15 cellular contexts compared by ENCODE assay signal in the genomic region with DNA sequence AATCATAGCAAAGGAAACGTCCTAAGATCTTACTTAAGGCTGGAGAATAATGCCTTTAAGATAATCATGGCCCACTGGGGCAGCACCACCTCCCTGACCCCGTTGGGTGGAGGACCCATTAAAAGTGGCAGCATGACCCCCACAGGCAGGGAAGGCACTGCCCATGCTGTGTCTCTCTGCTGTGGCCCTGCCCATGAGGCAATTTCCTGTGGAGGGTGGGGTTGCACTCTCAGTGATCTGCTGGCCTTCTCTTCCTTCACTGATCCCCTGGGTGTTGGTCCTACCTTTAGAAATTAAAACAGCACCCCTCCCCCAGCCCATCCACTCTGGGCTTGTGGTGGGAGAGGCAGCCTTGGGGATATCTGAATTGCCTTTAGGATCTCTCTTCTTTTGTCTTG. TPM values are rescaled to one million over a fixed set of nuclear protein-coding genes. Genes with fewer than 3 reads are reported as not detected.
DNase-seq lines count a peak whose midpoint lies in the region; ATAC-seq, FAIRE-seq and TF ChIP-seq lines count a peak whose summit lies in the region.
"Had no signal": no experiment of that assay in that cellular context is flagged by ENCODE, and none has a peak within 500 bp of the region (broad histone marks: within the 10 kb centered on the region; RNA-seq: fewer than 3 reads in every experiment).

No MANE protein-coding gene starts in this region.

- H3K9ac ChIP-seq in endothelial cell of umbilical vein (replicated peaks; ENCODE audit: extremely low read depth, insufficient read depth, low read length) = no peak overlapping the region

- H3K9me3 ChIP-seq in CD8-positive, alpha-beta T cell (ENCODE audit: low read length) = no peaks in the 10 kb centered on the region
- H3K9me3 ChIP-seq in endothelial cell of umbilical vein (replicated peaks; ENCODE audit: control insufficient read depth, insufficient read depth, low read length) (no peaks in the 10 kb centered on the region), osteoblast (ENCODE audit: low read depth, low read length) (no peaks in the 10 kb centered on the region), esophagus muscularis mucosa (no peaks in the 10 kb centered on the region)
- H3K9me3 ChIP-seq: prostate gland had no signal

- H3K9me3 Mint-ChIP-seq in CD8-positive, alpha-beta T cell = peaks cover 4% of the 10 kb centered on the region

- FAIRE-seq in endothelial cell of umbilical vein (lab: Jason Lieb, UNC) = no peak

- CTCF ChIA-PET in CD8-positive, alpha-beta T cell (lab: Charles Lee) = no interaction called here
- CTCF ChIA-PET in endothelial cell of umbilical vein (lab: Charles Lee) = no interaction called here

- H2AFZ ChIP-seq in endothelial cell of umbilical vein (ENCODE audit: low read depth, low read length) (peak overlapping the region; percentile 62), osteoblast (ENCODE audit: low read length) (peak overlapping the region; percentile 30)

- peaks cover 82% of the 10 kb centered on the region for H3K4me1 Mint-ChIP-seq in CD8-positive, alpha-beta T cell (ENCODE audit: low read depth)

- H4K20me1 ChIP-seq in endothelial cell of umbilical vein (replicated peaks; ENCODE audit: control insufficient read depth, extremely low read depth, insufficient read depth, low read length) (no peaks in the 10 kb centered on the region), osteoblast (ENCODE audit: insufficient read depth, low read length) (no peaks in the 10 kb centered on the region)

- H3K27ac ChIP-seq in CD8-positive, alpha-beta T cell (ENCODE audit: low read depth, low read length) = no peak overlapping the region
- no peak overlapping the region for H3K27ac ChIP-seq in endothelial cell of umbilical vein (ENCODE audit: insufficient read depth, low read depth, low read length)
- no peak overlapping the region for H3K27ac ChIP-seq in osteoblast (ENCODE audit: low read depth, low read length)
- no peak overlapping the region for H3K27ac ChIP-seq in esophagus muscularis mucosa (replicated peaks in 1 of 4)

- H3K79me2 ChIP-seq in endothelial cell of umbilical vein (ENCODE audit: control insufficient read depth, insufficient read depth, low read length) (no peaks in the 10 kb centered on the region), osteoblast (ENCODE audit: insufficient read depth, low read length) (no peaks in the 10 kb centered on the region)

- no peaks in the 10 kb centered on the region for H3K27me3 ChIP-seq in CD8-positive, alpha-beta T cell (ENCODE audit: insufficient read depth, low read length)
- H3K27me3 ChIP-seq in endothelial cell of umbilical vein (ENCODE audit: control insufficient read depth in 2 of 2, insufficient read depth in 2 of 2, low read length in 2 of 2) = no peaks in the 10 kb centered on the region
- no peaks in the 10 kb centered on the region for H3K27me3 ChIP-seq in osteoblast (ENCODE audit: insufficient read depth, low read length)
- H3K27me3 ChIP-seq in esophagus muscularis mucosa = no peaks in the 10 kb centered on the region

- peaks cover 46% of the 10 kb centered on the region for H3K36me3 ChIP-seq in CD8-positive, alpha-beta T cell (ENCODE audit: insufficient read depth, low read length)
- H3K36me3 ChIP-seq in endothelial cell of umbilical vein (ENCODE audit: control insufficient read depth in 2 of 2, extremely low read depth in 1 of 2, insufficient read depth in 2 of 2, low read length in 2 of 2) (no peaks in the 10 kb centered on the region), osteoblast (ENCODE audit: insufficient read depth, low read length) (no peaks in the 10 kb centered on the region), esophagus muscularis mucosa (no peaks in the 10 kb centered on the region)
- H3K36me3 ChIP-seq: prostate gland had no signal

- H3K4me1 ChIP-seq in CD8-positive, alpha-beta T cell (ENCODE audit: insufficient read depth, low read length) = peaks cover 92% of the 10 kb centered on the region
- H3K4me1 ChIP-seq in endothelial cell of umbilical vein (ENCODE audit: control insufficient read depth, extremely low read depth, insufficient read depth, low read length) (peaks cover 10% of the 10 kb centered on the region), osteoblast (ENCODE audit: insufficient read depth, low read length) (peaks cover 8% of the 10 kb centered on the region), esophagus muscularis mucosa (peaks cover 0 to 5% (median 0%) of the 10 kb centered on the region in 4 donors)
- H3K4me1 ChIP-seq: prostate gland had no signal

- TF ChIP-seq CTCF in CD8-positive, alpha-beta T cell (IDR thresholded peaks at IDR 0.05) = no peak
- TF ChIP-seq CTCF in NB4 (IDR thresholded peaks at IDR 0.05; ENCODE audit: low read depth, low read length) (no peak), endothelial cell of umbilical vein (IDR thresholded peaks at IDR 0.05; ENCODE audit: extremely low read depth in 1 of 2, insufficient read depth in 1 of 2, low read depth in 1 of 2, low read length in 2 of 2) (no peak), osteoblast (IDR thresholded peaks at IDR 0.05; ENCODE audit: extremely low read depth, low read depth, low read length) (no peak), esophagus muscularis mucosa (IDR thresholded peaks at IDR 0.05) (no peak)

- no peak for TF ChIP-seq EP300 in esophagus muscularis mucosa (IDR thresholded peaks at IDR 0.05)

- H3K4me2 ChIP-seq in endothelial cell of umbilical vein (ENCODE audit: insufficient read depth, low read length) (no peak overlapping the region), osteoblast (ENCODE audit: insufficient read depth, low read length) (no peak overlapping the region)

- peak overlapping the region; percentile 17 for H3K4me3 ChIP-seq in CD8-positive, alpha-beta T cell (ENCODE audit: low read depth, low read length)
- no peak overlapping the region for H3K4me3 ChIP-seq in NB4 (ENCODE audit: low read depth, low read length)
- no peak overlapping the region for H3K4me3 ChIP-seq in endothelial cell of umbilical vein (replicated peaks in 1 of 3; ENCODE audit: insufficient read depth in 1 of 3, low read depth in 1 of 3, low read length in 3 of 3)
- H3K4me3 ChIP-seq in osteoblast (ENCODE audit: insufficient read depth, low read length) = no peak overlapping the region
- H3K4me3 ChIP-seq in esophagus muscularis mucosa = no peak overlapping the region
- H3K4me3 ChIP-seq: prostate gland had no signal

- WGBS in esophagus muscularis mucosa = 60% methylated on average over 2 of the region's 2 CpGs

- dilution Hi-C loops in endothelial cell of umbilical vein (cut with MboI; ENCODE audit: extremely low pct_ligation_motif_present, low sequenced_read_pairs) = no loop called here

- no peak for TF ChIP-seq POLR2A in NB4 (IDR thresholded peaks at IDR 0.05; ENCODE audit: extremely low read depth, insufficient read length)
- TF ChIP-seq POLR2A in endothelial cell of umbilical vein (IDR thresholded peaks at IDR 0.05; ENCODE audit: low read depth, low read length) = no peak
- TF ChIP-seq POLR2A in esophagus muscularis mucosa (IDR thresholded peaks at IDR 0.05; ENCODE audit: low read depth) = no peak

- peak; percentile 30 for ATAC-seq in CD8-positive, alpha-beta T cell
- no peak for ATAC-seq in GM18867 (IDR thresholded peaks at IDR 0.05; ENCODE audit: unreplicated experiment)
- ATAC-seq in HG03045 (IDR thresholded peaks at IDR 0.05; ENCODE audit: unreplicated experiment) = no peak

- intact Hi-C loops in CD8-positive, alpha-beta T cell (cut with DNase I, micrococcal nuclease) = loop anchor here in 1 of 2 experiments (1.0 to 5.0 kb wide), 2 partner anchors 9 to 35 kb away; a partner anchor contains a TSS
- intact Hi-C loops in endothelial cell of umbilical vein (cut with micrococcal nuclease) = no loop called here
- intact Hi-C loops in esophagus muscularis mucosa (cut with DNase I) = no loop called here

- H3K27ac Mint-ChIP-seq in CD8-positive, alpha-beta T cell = peak overlapping the region; percentile 83

- no peaks in the 10 kb centered on the region for H3K9me1 ChIP-seq in endothelial cell of umbilical vein (replicated peaks; ENCODE audit: control insufficient read depth, extremely low read depth, insufficient read depth, low read length)

- POLR2A ChIA-PET in CD8-positive, alpha-beta T cell (lab: Charles Lee) = no interaction called here
- POLR2A ChIA-PET in endothelial cell of umbilical vein (lab: Charles Lee) = no interaction called here

- H3K36me3 Mint-ChIP-seq in CD8-positive, alpha-beta T cell = peaks cover 85% of the 10 kb centered on the region

- no peak for DNase-seq in CD8-positive, alpha-beta T cell
- peak; percentile 74 for DNase-seq in NB4 (ENCODE audit: low read depth)
- DNase-seq in endothelial cell of umbilical vein (ENCODE audit: low read depth, low spot score) = no peak
- no peak for DNase-seq in osteoblast (ENCODE audit: insufficient read length, low spot score, missing footprints)
- DNase-seq in esophagus muscularis mucosa (ENCODE audit: extremely low spot score) = no peak
- no peak for DNase-seq in NK-92 (lab: John Stamatoyannopoulos, UW; ENCODE audit: unreplicated experiment)
- DNase-seq: DMS79 treated with DMSO at 0.1 percent for 48 hours, KG1, NCI-H524, T-helper 1 cell had no signal

- H3K4me3 Mint-ChIP-seq in CD8-positive, alpha-beta T cell = peak overlapping the region; percentile 43

- H3K27me3 Mint-ChIP-seq in CD8-positive, alpha-beta T cell (ENCODE audit: low read depth) = no peaks in the 10 kb centered on the region

- no TSS peak for BruUV-seq in endothelial cell of umbilical vein (replicated peaks; lab: Mats Ljungman, UMichigan)

RNA-seq across cellular contexts. Expression of a gene that starts 17.3 kb away (rescaled TPM):
- 100 to 1,000 TPM; 238 to 242 TPM for total RNA-seq in CD8-positive, alpha-beta T cell
- total RNA-seq in endothelial cell of umbilical vein (not detected in 2 replicates), osteoblast (under 0.01 TPM in 1 of 2 replicates, not detected in the other), esophagus muscularis mucosa (1 to 10 TPM in 3 of 4 donors, under 1 TPM in 1; 0.19 to 1.8 (median 1.2) TPM)
- polyA plus RNA-seq in endothelial cell of umbilical vein = not detected in 2 replicates
- polyA plus RNA-seq in endothelial cell of umbilical vein (2011; cell fraction: cytosol; rRNA removed) = not detected in 2 replicates
- polyA plus RNA-seq in endothelial cell of umbilical vein (2011; cell fraction: nucleus; rRNA removed) = 0.08 TPM in 1 of 2 replicates, not detected in the other
- polyA plus RNA-seq in endothelial cell of umbilical vein (2012) = 0.17 and 0.41 TPM in 2 replicates
- not detected in 2 replicates for polyA minus RNA-seq in endothelial cell of umbilical vein
- polyA minus RNA-seq in endothelial cell of umbilical vein (2011; cell fraction: cytosol; rRNA and poly(A)+ RNA removed) = 40.6 TPM
- not detected in 2 replicates for polyA minus RNA-seq in endothelial cell of umbilical vein (2011; cell fraction: nucleus; rRNA and poly(A)+ RNA removed)
- total RNA-seq: fibroblast of lung, kidney epithelial cell had no signal
- polyA plus RNA-seq: fibroblast of lung had no signal

RNA-seq across cellular contexts. Expression of a gene that starts 37.0 kb away (rescaled TPM):
- 10 to 100 TPM; 14.3 to 16.0 TPM for total RNA-seq in CD8-positive, alpha-beta T cell
- total RNA-seq in endothelial cell of umbilical vein (not detected in 2 replicates), osteoblast (not detected in 2 replicates), esophagus muscularis mucosa (under 1 TPM in 1 of 4 donors, not detected in 3; 0.83 TPM)
- polyA plus RNA-seq in endothelial cell of umbilical vein = not detected in 2 replicates
- polyA plus RNA-seq in endothelial cell of umbilical vein (2011; cell fraction: cytosol; rRNA removed) = not detected in 2 replicates
- polyA plus RNA-seq in endothelial cell of umbilical vein (2011; cell fraction: nucleus; rRNA removed) = not detected in 2 replicates
- polyA plus RNA-seq in endothelial cell of umbilical vein (2012) = not detected in 2 replicates
- not detected in 2 replicates for polyA minus RNA-seq in endothelial cell of umbilical vein
- not detected for polyA minus RNA-seq in endothelial cell of umbilical vein (2011; cell fraction: cytosol; rRNA and poly(A)+ RNA removed)
- polyA minus RNA-seq in endothelial cell of umbilical vein (2011; cell fraction: nucleus; rRNA and poly(A)+ RNA removed) = not detected in 2 replicates
- total RNA-seq: fibroblast of lung, kidney epithelial cell had no signal
- polyA plus RNA-seq: fibroblast of lung had no signal

RNA-seq across cellular contexts. Expression of a gene that starts 47.9 kb away (rescaled TPM):
- 1 to 10 TPM; 5.2 to 6.2 TPM for total RNA-seq in CD8-positive, alpha-beta T cell
- total RNA-seq in endothelial cell of umbilical vein (not detected in 2 replicates), osteoblast (0.72 TPM in 1 of 2 replicates, not detected in the other), esophagus muscularis mucosa (not detected)
- not detected in 2 replicates for polyA plus RNA-seq in endothelial cell of umbilical vein
- polyA plus RNA-seq in endothelial cell of umbilical vein (2011; cell fraction: cytosol; rRNA removed) = not detected in 2 replicates
- not detected in 2 replicates for polyA plus RNA-seq in endothelial cell of umbilical vein (2011; cell fraction: nucleus; rRNA removed)
- polyA plus RNA-seq in endothelial cell of umbilical vein (2012) = not detected in 2 replicates
- not detected in 2 replicates for polyA minus RNA-seq in endothelial cell of umbilical vein
- 8.1 TPM for polyA minus RNA-seq in endothelial cell of umbilical vein (2011; cell fraction: cytosol; rRNA and poly(A)+ RNA removed)
- not detected in 2 replicates for polyA minus RNA-seq in endothelial cell of umbilical vein (2011; cell fraction: nucleus; rRNA and poly(A)+ RNA removed)
- total RNA-seq: fibroblast of lung, kidney epithelial cell, prostate gland had no signal
- polyA plus RNA-seq: fibroblast of lung had no signal

Comparison
In these comparisons a context has a peak if more than half of its experiments do, and no peak if none do; other contexts are left out.
1. RNA of a gene that starts 17.3 kb away (total RNA-seq): 238 to 242 TPM in CD8-positive, alpha-beta T cell; 0.19 to 1.8 TPM in esophagus muscularis mucosa, not detected in endothelial cell of umbilical vein and under 0.01 TPM in osteoblast; every median in the first group is over 10 times any median in the second.
2. RNA of a gene that starts 37.0 kb away (total RNA-seq): 14.3 to 16.0 TPM in CD8-positive, alpha-beta T cell; 0.83 TPM in esophagus muscularis mucosa, not detected in endothelial cell of umbilical vein and not detected in osteoblast; every median in the first group is over 4 times any median in the second.